In the genomic region with DNA sequence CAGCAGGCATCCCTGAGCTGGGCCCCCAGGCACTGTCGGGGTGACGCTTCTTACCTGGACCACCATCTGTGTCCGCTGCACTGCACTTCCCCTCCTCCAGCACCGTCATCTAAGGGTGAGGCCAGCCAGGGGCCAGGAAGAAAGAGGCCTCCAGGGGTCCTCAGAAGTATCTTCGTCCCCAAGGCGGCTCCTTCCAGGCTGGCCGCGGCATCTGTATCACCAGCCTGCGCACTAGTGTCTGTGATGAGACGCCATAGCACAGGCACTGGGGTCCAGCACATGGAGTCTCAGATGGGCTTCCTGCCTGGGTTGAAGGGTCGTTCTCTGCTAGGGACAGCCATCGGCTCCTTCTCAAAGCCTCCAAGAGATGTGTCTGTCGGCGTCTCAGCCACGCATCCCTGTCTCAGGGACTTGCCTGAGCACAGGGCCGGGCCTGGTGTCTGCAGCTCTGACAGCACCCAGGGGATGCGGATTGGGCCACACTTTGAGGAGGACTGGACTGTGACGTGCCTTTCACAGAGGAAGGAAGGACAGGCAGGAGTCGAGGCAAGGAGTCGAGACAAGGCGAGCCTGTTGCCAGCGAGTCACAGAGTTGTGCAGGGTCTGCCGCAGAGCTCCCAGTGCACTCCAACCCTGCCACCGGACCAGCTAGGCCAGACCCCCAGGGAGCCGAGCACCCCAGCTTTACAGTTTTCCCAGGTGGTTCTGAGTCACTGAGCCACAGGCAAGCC, we compare ENCODE assay signal across 22 cellular contexts.
DNase-seq lines count a peak whose midpoint lies in the region; ATAC-seq and TF ChIP-seq lines count a peak whose summit lies in the region.
"Had no signal": no experiment of that assay in that cellular context is flagged by ENCODE, and none has a peak within 500 bp of the region (broad histone marks: within the 10 kb centered on the region; RNA-seq: fewer than 3 reads in every experiment).

No MANE protein-coding gene starts in this region.

- H3K27me3 Mint-ChIP-seq in endodermal cell (ENCODE audit: insufficient read depth) (peaks cover 1% of the 10 kb centered on the region), osteocyte (ENCODE audit: unreplicated experiment) (no peaks in the 10 kb centered on the region)
- H3K27me3 Mint-ChIP-seq: activated naive CD8-positive, alpha-beta T cell; activated T-helper 17 cell treated with anti-CD3 and anti-CD28 coated beads, Interleukin-2, amount 50 U/mL, for 72 hours had no signal

- H3K36me3 ChIP-seq in right atrium auricular region, result no peaks in the 10 kb centered on the region
- H3K36me3 ChIP-seq in heart right ventricle, result no peaks in the 10 kb centered on the region
- no peaks in the 10 kb centered on the region for H3K36me3 ChIP-seq in endodermal cell (ENCODE audit: control insufficient read depth, insufficient read depth, low read length)

- H3K4me1 Mint-ChIP-seq in endodermal cell (no peaks in the 10 kb centered on the region), osteocyte (ENCODE audit: unreplicated experiment) (peaks cover 6% of the 10 kb centered on the region)

- H3K9me3 ChIP-seq in right atrium auricular region, result no peaks in the 10 kb centered on the region
- peaks cover 0 to under 1% (median 0%) of the 10 kb centered on the region in 11 donors for H3K9me3 ChIP-seq in heart right ventricle
- peaks cover 8% of the 10 kb centered on the region for H3K9me3 ChIP-seq in endodermal cell (ENCODE audit: control insufficient read depth, low read length)

- DNase-seq in right atrium auricular region (ENCODE audit: low spot score) (peak; percentile 53), heart right ventricle (no peak), endodermal cell (peak; percentile 51), osteocyte (ENCODE audit: extremely low spot score, unreplicated experiment) (peak; percentile 78), COR-L47 (lab: John Stamatoyannopoulos, UW) (no peak)
- no peak for DNase-seq in central memory CD4-positive, alpha-beta T cell
- DNase-seq: CD4-positive, alpha-beta memory T cell; effector CD4-positive, alpha-beta T cell; HFFc6; KBM-7; mesenchymal stem cell; NCI-H1092; NCI-H1694; NCI-H446; NCI-H82; stimulated activated CD4-positive, alpha-beta T cell treated with anti-CD3 and anti-CD28 coated beads, Interleukin-4, amount 100 ng/mL, for 24 hours; T-helper 1 cell had no signal

- no peak overlapping the region for H3K4me3 ChIP-seq in right atrium auricular region
- H3K4me3 ChIP-seq in heart right ventricle, result no peak overlapping the region
- no peak overlapping the region for H3K4me3 ChIP-seq in endodermal cell (ENCODE audit: low read length)
- H3K4me3 ChIP-seq: GM23338 had no signal

- intact Hi-C loops in heart right ventricle (cut with DNase I), result loop anchor here in 1 of 10 donors (5.0 kb wide), 1 partner anchor 279 kb away; no protein-coding TSS in a partner anchor

- H3K4me3 Mint-ChIP-seq in endodermal cell, result no peak overlapping the region
- no peak overlapping the region for H3K4me3 Mint-ChIP-seq in osteocyte (ENCODE audit: unreplicated experiment)
- H3K4me3 Mint-ChIP-seq: activated naive CD8-positive, alpha-beta T cell; activated T-helper 17 cell treated with anti-CD3 and anti-CD28 coated beads, Interleukin-2, amount 50 U/mL, for 72 hours; GM23338; HFFc6; neural crest cell had no signal

- TF ChIP-seq CTCF in right atrium auricular region (IDR thresholded peaks at IDR 0.05) (no peak), heart right ventricle (IDR thresholded peaks at IDR 0.05) (no peak), endodermal cell (conservative IDR thresholded peaks at IDR 0.05) (no peak), osteocyte (IDR thresholded peaks at IDR 0.05) (no peak)

- ATAC-seq in heart right ventricle (no peak), GM18520 (IDR thresholded peaks at IDR 0.05; ENCODE audit: unreplicated experiment) (no peak)
- ATAC-seq: activated T-helper 17 cell treated with anti-CD3 and anti-CD28 coated beads, Interleukin-2, amount 50 U/mL, for 72 hours had no signal

- H3K9ac ChIP-seq in endodermal cell (ENCODE audit: extremely low read depth, low read length, poor library complexity, severe bottlenecking), result no peak overlapping the region

- H3K9me3 Mint-ChIP-seq in endodermal cell (peaks cover 9% of the 10 kb centered on the region), osteocyte (ENCODE audit: unreplicated experiment) (no peaks in the 10 kb centered on the region)
- H3K9me3 Mint-ChIP-seq: activated T-helper 17 cell treated with anti-CD3 and anti-CD28 coated beads, Interleukin-2, amount 50 U/mL, for 72 hours had no signal

- H3K27ac ChIP-seq in right atrium auricular region (no peak overlapping the region), heart right ventricle (no peak overlapping the region), endodermal cell (ENCODE audit: low read depth, low read length) (no peak overlapping the region)

- 88 to 91% methylated on average over 25 of the region's 25 CpGs for WGBS in heart right ventricle, 2 donors
- WGBS in endodermal cell (ENCODE audit: insufficient coverage in 1 of 2, insufficient read length in 1 of 2), 2 experiments, result 91 to 93% methylated on average over 20 to 25 of the region's 25 CpGs

- H3K36me3 Mint-ChIP-seq in endodermal cell (ENCODE audit: low read depth) (peaks cover 9% of the 10 kb centered on the region), osteocyte (ENCODE audit: unreplicated experiment) (peaks cover 1% of the 10 kb centered on the region)
- H3K36me3 Mint-ChIP-seq: activated naive CD8-positive, alpha-beta T cell; CD4-positive, alpha-beta memory T cell had no signal

- no peak overlapping the region for H3K27ac Mint-ChIP-seq in endodermal cell
- H3K27ac Mint-ChIP-seq in osteocyte (ENCODE audit: unreplicated experiment), result no peak overlapping the region
- H3K27ac Mint-ChIP-seq: activated naive CD8-positive, alpha-beta T cell; activated T-helper 17 cell treated with anti-CD3 and anti-CD28 coated beads, Interleukin-2, amount 50 U/mL, for 72 hours; GM23338; HFFc6 had no signal

- no peaks in the 10 kb centered on the region for H3K27me3 ChIP-seq in right atrium auricular region
- H3K27me3 ChIP-seq in heart right ventricle, result peaks cover 0 to under 1% (median 0%) of the 10 kb centered on the region in 7 donors
- H3K27me3 ChIP-seq in endodermal cell (ENCODE audit: control insufficient read depth, insufficient read depth, low read length, poor library complexity, severe bottlenecking), result no peaks in the 10 kb centered on the region

- peaks cover 0 to 22% of the 10 kb centered on the region in 2 donors for H3K4me1 ChIP-seq in right atrium auricular region
- H3K4me1 ChIP-seq in heart right ventricle, result peaks cover 0 to 23% (median 13%) of the 10 kb centered on the region in 9 donors
- H3K4me1 ChIP-seq in endodermal cell (ENCODE audit: control insufficient read depth, insufficient read depth, low read length), result no peaks in the 10 kb centered on the region

Comparison
In these comparisons a context has a peak if more than half of its experiments do, and no peak if none do; other contexts are left out.
1. DNase-seq: peak in right atrium auricular region (single experiment), endodermal cell (single experiment) and osteocyte (single experiment); none in heart right ventricle (0 of 2), COR-L47 (single experiment) and central memory CD4-positive, alpha-beta T cell (single experiment).